8 cellular contexts compared by ENCODE assay signal in genomic region chr2:69436594-69436936, GRCh38. TPM values are rescaled to one million over a fixed set of nuclear protein-coding genes. Genes with fewer than 3 reads are reported as not detected.
DNase-seq lines count a peak whose midpoint lies in the region; ATAC-seq and TF ChIP-seq lines count a peak whose summit lies in the region.

No MANE protein-coding gene starts in this region.

- intact Hi-C loops in lower lobe of right lung (cut with DNase I) = no loop called here
- intact Hi-C loops in uterus (cut with DNase I; ENCODE audit: low total_unique reads) = no loop called here

- ATAC-seq in lower lobe of right lung = no peak

- no peak for TF ChIP-seq POLR2A in uterus (IDR thresholded peaks at IDR 0.05)

- DNase-seq in NCI-H146 (lab: John Stamatoyannopoulos, UW) (peak; percentile 33), NCI-H146 treated with DMSO at 0.1 percent for 48 hours (lab: John Stamatoyannopoulos, UW; ENCODE audit: unreplicated experiment) (no peak), HPDE6-E6E7 (ENCODE audit: extremely low spot score) (peak; percentile 4), astrocyte of the spinal cord (ENCODE audit: low read depth, low spot score) (peak; percentile 28), lower lobe of right lung (no peak), uterus (no peak), NK-92 (lab: John Stamatoyannopoulos, UW; ENCODE audit: unreplicated experiment) (no peak)
- no peak for DNase-seq in activated CD4-positive, alpha-beta T cell treated with anti-CD3 and anti-CD28 coated beads, Interleukin-2, amount 50 U/mL, for 4 hours

- peaks cover 21% of the 10 kb centered on the region for H3K4me1 ChIP-seq in lower lobe of right lung
- peaks cover 0 to 3% of the 10 kb centered on the region in 2 donors for H3K4me1 ChIP-seq in uterus

- peak overlapping the region; percentile 96 for H3K27ac ChIP-seq in lower lobe of right lung
- H3K27ac ChIP-seq in uterus = peak overlapping the region; percentile 93 to 96

- in situ Hi-C loops in astrocyte of the spinal cord (cut with HindIII; ENCODE audit: low sequenced_read_pairs) = no loop called here

- peak overlapping the region; percentile 95 for H3K4me3 ChIP-seq in astrocyte of the spinal cord (ENCODE audit: low read depth, low read length)
- peak overlapping the region; percentile 76 for H3K4me3 ChIP-seq in lower lobe of right lung
- peak overlapping the region; percentile 70 to 92 for H3K4me3 ChIP-seq in uterus

- H3K36me3 ChIP-seq in lower lobe of right lung (peaks cover 2% of the 10 kb centered on the region), uterus (no peaks in the 10 kb centered on the region)

- TF ChIP-seq CTCF in astrocyte of the spinal cord (IDR thresholded peaks at IDR 0.05; ENCODE audit: low read depth, low read length) = no peak
- no peak for TF ChIP-seq CTCF in lower lobe of right lung (IDR thresholded peaks at IDR 0.05)
- TF ChIP-seq CTCF in uterus (IDR thresholded peaks at IDR 0.05) = no peak

- no peaks in the 10 kb centered on the region for H3K27me3 ChIP-seq in lower lobe of right lung (ENCODE audit: low read depth)
- no peaks in the 10 kb centered on the region for H3K27me3 ChIP-seq in uterus

- no peaks in the 10 kb centered on the region for H3K9me3 ChIP-seq in lower lobe of right lung
- H3K9me3 ChIP-seq in uterus = no peaks in the 10 kb centered on the region

RNA-seq across cellular contexts. Expression of gene NFU1, which starts 0.7 kb away (rescaled TPM):
- total RNA-seq in lower lobe of right lung = 44.2 TPM
- 10 to 100 TPM; 24.4 to 55.3 (median 41.6) TPM for total RNA-seq in uterus

RNA-seq across cellular contexts. Expression of gene GFPT1, which starts 49.5 kb away (rescaled TPM):
- 59.9 TPM for total RNA-seq in lower lobe of right lung
- total RNA-seq in uterus = 10 to 100 TPM; 24.3 to 90.5 (median 39.5) TPM

Comparison
In these comparisons a context has a peak if more than half of its experiments do, and no peak if none do; other contexts are left out.
1. DNase-seq: peak in NCI-H146 (single experiment), HPDE6-E6E7 (single experiment) and astrocyte of the spinal cord (single experiment); none in NCI-H146 treated with DMSO at 0.1 percent for 48 hours (single experiment), lower lobe of right lung (single experiment), uterus (0 of 2), NK-92 (single experiment) and activated CD4-positive, alpha-beta T cell treated with anti-CD3 and anti-CD28 coated beads, Interleukin-2, amount 50 U/mL, for 4 hours (0 of 2).
2. Peak in every context shown above with its lines, with median percentiles within 50 percentile points of each other: H3K4me3 ChIP-seq.